24 cellular contexts compared by ENCODE assay signal in genomic region chr4:53059253-53059652, GRCh38.
DNase-seq lines count a peak whose midpoint lies in the region; ATAC-seq and TF ChIP-seq lines count a peak whose summit lies in the region.
"Had no signal": no experiment of that assay in that cellular context is flagged by ENCODE, and none has a peak within 500 bp of the region (broad histone marks: within the 10 kb centered on the region; RNA-seq: fewer than 3 reads in every experiment).

No MANE protein-coding gene starts in this region.

- H3K27me3 ChIP-seq in gastroesophageal sphincter (no peaks in the 10 kb centered on the region), thoracic aorta (replicated peaks; ENCODE audit: insufficient read depth) (no peaks in the 10 kb centered on the region), osteoblast (ENCODE audit: insufficient read depth, low read length) (no peaks in the 10 kb centered on the region)
- H3K27me3 ChIP-seq: BE2C; BLaER1 treated with 17β-estradiol and CSF1 and Interleukin-3, amounts not matched to agents 10 nM and 100 nM had no signal

- no peak for TF ChIP-seq EP300 in gastroesophageal sphincter (IDR thresholded peaks at IDR 0.05)

- H4K20me1 ChIP-seq in osteoblast (ENCODE audit: insufficient read depth, low read length): no peaks in the 10 kb centered on the region
- H4K20me1 ChIP-seq: BLaER1 treated with 17β-estradiol and CSF1 and Interleukin-3, amounts not matched to agents 10 nM and 100 nM had no signal

- H3K79me2 ChIP-seq in osteoblast (ENCODE audit: insufficient read depth, low read length): no peaks in the 10 kb centered on the region

- DNase-seq in left ventricle myocardium superior: no peak
- DNase-seq in cardiac septum (ENCODE audit: low spot score): no peak
- peak; percentile 21 for DNase-seq in fibroblast of gingiva (ENCODE audit: low read depth)
- no peak for DNase-seq in thoracic aorta (ENCODE audit: low spot score)
- no peak for DNase-seq in osteoblast (ENCODE audit: insufficient read length, low spot score, missing footprints)
- DNase-seq in NCI-H526 treated with DMSO at 0.1 percent for 48 hours (lab: John Stamatoyannopoulos, UW): no peak
- DNase-seq in NCI-H1092 treated with DMSO at 0.1 percent for 48 hours (lab: John Stamatoyannopoulos, UW): no peak
- DNase-seq: 8988T; ACHN; AML-193; BE2C; CD4-positive, alpha-beta T cell; CD8-positive, alpha-beta memory T cell; DMS 273 treated with DMSO at 0.1 percent for 48 hours; DMS79; EL; GDM1; GOT3; HFFc6 had no signal

- H3K36me3 ChIP-seq in gastroesophageal sphincter: no peaks in the 10 kb centered on the region
- H3K36me3 ChIP-seq in thoracic aorta: no peaks in the 10 kb centered on the region
- H3K36me3 ChIP-seq in osteoblast (ENCODE audit: insufficient read depth, low read length): no peaks in the 10 kb centered on the region
- H3K36me3 ChIP-seq: BE2C; BLaER1 treated with 17β-estradiol and CSF1 and Interleukin-3, amounts not matched to agents 10 nM and 100 nM; HAP-1 had no signal

- H3K4me2 ChIP-seq in osteoblast (ENCODE audit: insufficient read depth, low read length): no peak overlapping the region
- H3K4me2 ChIP-seq: A549; BLaER1 treated with 17β-estradiol and CSF1 and Interleukin-3, amounts not matched to agents 10 nM and 100 nM had no signal

- H3K4me1 ChIP-seq in gastroesophageal sphincter: no peaks in the 10 kb centered on the region
- peaks cover 17 to 58% of the 10 kb centered on the region in 2 donors for H3K4me1 ChIP-seq in thoracic aorta (ENCODE audit: control insufficient read depth in 1 of 2, low read depth in 2 of 2)
- H3K4me1 ChIP-seq in osteoblast (ENCODE audit: insufficient read depth, low read length): peaks cover 14% of the 10 kb centered on the region
- H3K4me1 ChIP-seq: A549 had no signal

- H3K27ac ChIP-seq in gastroesophageal sphincter (no peak overlapping the region), thoracic aorta (peak overlapping the region; percentile 31 to 37), osteoblast (ENCODE audit: low read depth, low read length) (no peak overlapping the region)
- H3K27ac ChIP-seq: A549; BLaER1 treated with 17β-estradiol and CSF1 and Interleukin-3, amounts not matched to agents 10 nM and 100 nM had no signal

- WGBS in gastroesophageal sphincter (ENCODE audit: low coverage in 1 of 2), 2 donors: 45 to 54% methylated on average over 4 of the region's 4 CpGs

- H3K9me3 ChIP-seq in gastroesophageal sphincter (no peaks in the 10 kb centered on the region), thoracic aorta (no peaks in the 10 kb centered on the region), osteoblast (ENCODE audit: low read depth, low read length) (no peaks in the 10 kb centered on the region)
- H3K9me3 ChIP-seq: A549; BE2C; BLaER1 treated with 17β-estradiol and CSF1 and Interleukin-3, amounts not matched to agents 10 nM and 100 nM; HAP-1 had no signal

- no peak for TF ChIP-seq CTCF in gastroesophageal sphincter (IDR thresholded peaks at IDR 0.05)
- TF ChIP-seq CTCF in thoracic aorta (IDR thresholded peaks at IDR 0.05): no peak
- no peak for TF ChIP-seq CTCF in osteoblast (IDR thresholded peaks at IDR 0.05; ENCODE audit: extremely low read depth, low read depth, low read length)

- H3K4me3 ChIP-seq in gastroesophageal sphincter (no peak overlapping the region), thoracic aorta (no peak overlapping the region), osteoblast (ENCODE audit: insufficient read depth, low read length) (no peak overlapping the region)
- H3K4me3 ChIP-seq: A549; BLaER1 treated with 17β-estradiol and CSF1 and Interleukin-3, amounts not matched to agents 10 nM and 100 nM; GM12878; HAP-1 had no signal

- no peak for TF ChIP-seq POLR2A in gastroesophageal sphincter (IDR thresholded peaks at IDR 0.05)

- intact Hi-C loops in left ventricle myocardium superior (cut with micrococcal nuclease) (no loop called here), cardiac septum (cut with DNase I) (no loop called here)

- ATAC-seq in left ventricle myocardium superior: peak; percentile 16
- peak; percentile 36 for ATAC-seq in gastroesophageal sphincter
- ATAC-seq in thoracic aorta (ENCODE audit: insufficient number of reproducible peaks, low FRiP score, low read depth): no peak
- ATAC-seq: A549, GM12878 had no signal

- H2AFZ ChIP-seq in osteoblast (ENCODE audit: low read length): no peak overlapping the region

Comparison
In these comparisons a context has a peak if more than half of its experiments do, and no peak if none do; other contexts are left out.
1. H3K27ac ChIP-seq: peak in thoracic aorta (2 of 2); none in gastroesophageal sphincter (0 of 4) and osteoblast (single experiment).